10 cellular contexts compared by ENCODE assay signal in the genomic region with DNA sequence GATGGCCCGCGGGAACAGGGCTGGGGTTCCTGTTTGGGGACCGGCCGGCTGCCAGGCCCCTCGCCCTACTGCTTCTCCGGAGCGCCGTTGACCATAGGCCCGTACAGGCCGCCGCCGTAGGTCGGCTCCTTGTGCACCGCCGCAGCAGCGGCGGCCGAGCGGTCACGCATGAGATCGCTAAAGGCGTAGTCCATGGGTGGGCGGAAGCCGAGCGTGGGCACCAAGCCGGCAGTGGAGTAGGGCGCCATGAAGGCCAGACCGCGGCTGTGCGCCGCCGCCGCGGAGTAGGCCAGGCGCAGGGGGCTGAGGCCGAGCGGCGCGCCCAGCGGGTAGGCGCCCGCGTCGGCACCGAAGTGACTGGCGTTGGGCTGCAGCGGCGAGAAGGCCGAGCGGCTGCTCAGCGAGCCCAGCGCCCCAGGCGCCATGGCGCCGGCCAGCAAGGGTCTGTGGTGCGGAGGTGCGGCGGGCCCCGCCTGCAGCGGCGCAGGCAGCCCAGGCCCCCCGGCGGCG. TPM values are rescaled to one million over a fixed set of nuclear protein-coding genes. Genes with fewer than 3 reads are reported as not detected.
DNase-seq lines count a peak whose midpoint lies in the region; ATAC-seq and TF ChIP-seq lines count a peak whose summit lies in the region.
"Had no signal": no experiment of that assay in that cellular context is flagged by ENCODE, and none has a peak within 500 bp of the region (broad histone marks: within the 10 kb centered on the region; RNA-seq: fewer than 3 reads in every experiment).

No MANE protein-coding gene starts in this region.

- no peaks in the 10 kb centered on the region for H3K9me3 ChIP-seq in fibroblast of lung (ENCODE audit: control insufficient read depth, insufficient read depth, low read depth, low read length)

- TF ChIP-seq CTCF in fibroblast of lung (conservative IDR thresholded peaks at IDR 0.05 in 1 of 2, IDR thresholded peaks at IDR 0.05 in 1 of 2; ENCODE audit: low read depth in 1 of 2, low read length in 2 of 2) (no peak), nephron (IDR thresholded peaks at IDR 0.05; ENCODE audit: unreplicated experiment in 3 of 3) (no peak)

- no peaks in the 10 kb centered on the region for H3K36me3 ChIP-seq in fibroblast of lung (ENCODE audit: control insufficient read depth, insufficient read depth, low read length)
- H3K36me3 ChIP-seq in urinary bladder (ENCODE audit: insufficient read depth), result no peaks in the 10 kb centered on the region

- H2AFZ ChIP-seq in fibroblast of lung (ENCODE audit: low read length), result no peak overlapping the region

- peaks cover 96% of the 10 kb centered on the region for H3K27me3 Mint-ChIP-seq in nephron (ENCODE audit: low read depth)

- H3K9ac ChIP-seq in fibroblast of lung (ENCODE audit: insufficient read depth, low read length), result no peak overlapping the region
- H3K9ac ChIP-seq: BLaER1 treated with 17β-estradiol and CSF1 and Interleukin-3, amounts not matched to agents 10 nM and 100 nM had no signal

- no peak overlapping the region for H3K27ac Mint-ChIP-seq in nephron

- H3K27ac ChIP-seq in fibroblast of lung (ENCODE audit: insufficient read depth, low read length), result no peak overlapping the region
- H3K27ac ChIP-seq in urinary bladder (ENCODE audit: low read depth), result no peak overlapping the region
- H3K27ac ChIP-seq: BLaER1 treated with 17β-estradiol and CSF1 and Interleukin-3, amounts not matched to agents 10 nM and 100 nM had no signal

- peak overlapping the region; percentile 44 for H3K4me2 ChIP-seq in fibroblast of lung (ENCODE audit: extremely low read depth, insufficient read depth, low read length)
- H3K4me2 ChIP-seq: BLaER1 treated with 17β-estradiol and CSF1 and Interleukin-3, amounts not matched to agents 10 nM and 100 nM had no signal

- H3K4me3 ChIP-seq in fibroblast of lung (replicated peaks in 1 of 4; ENCODE audit: control extremely low read depth in 1 of 4, insufficient read depth in 1 of 4, low read depth in 3 of 4, low read length in 4 of 4) (peak overlapping the region in 2 of 4 experiments; percentile 4 to 20), urinary bladder (ENCODE audit: low read depth, low read length) (peak overlapping the region; percentile 30)

- peaks cover 99% of the 10 kb centered on the region for H3K27me3 ChIP-seq in fibroblast of lung (ENCODE audit: control insufficient read depth, insufficient read depth, low read length)

- DNase-seq in Right ventricle myocardium superior (no peak), cardiac septum (ENCODE audit: low spot score) (no peak), fibroblast of lung (ENCODE audit: low read depth in 2 of 2) (no peak), pons (ENCODE audit: low spot score) (no peak), NCI-H748 treated with DMSO at 0.1 percent for 48 hours (lab: John Stamatoyannopoulos, UW) (no peak), nucleus accumbens (lab: John Stamatoyannopoulos, UW) (no peak)
- DNase-seq: activated T-cell treated with anti-CD3 and anti-CD28 coated beads, Interleukin-2, amount 50 U/mL, for 4 hours had no signal

- no peaks in the 10 kb centered on the region for H3K36me3 Mint-ChIP-seq in nephron (ENCODE audit: low read depth)

- WGBS in urinary bladder, result under 1% methylated on average over 64 of the region's 64 CpGs

- no peaks in the 10 kb centered on the region for H3K79me2 ChIP-seq in fibroblast of lung (ENCODE audit: control insufficient read depth, insufficient read depth, low read length)

- intact Hi-C loops in Right ventricle myocardium superior (cut with DNase I), result no loop called here
- intact Hi-C loops in cardiac septum (cut with DNase I), result no loop called here

- H4K20me1 ChIP-seq in fibroblast of lung (ENCODE audit: control insufficient read depth, extremely low read depth, insufficient read depth, low read length), result no peaks in the 10 kb centered on the region
- H4K20me1 ChIP-seq: BLaER1 treated with 17β-estradiol and CSF1 and Interleukin-3, amounts not matched to agents 10 nM and 100 nM had no signal

- peaks cover 9% of the 10 kb centered on the region for H3K9me3 Mint-ChIP-seq in nephron
- H3K9me3 Mint-ChIP-seq: activated T-cell treated with anti-CD3 and anti-CD28 coated beads, Interleukin-2, amount 50 U/mL, for 4 hours had no signal

- H3K4me1 ChIP-seq in fibroblast of lung (ENCODE audit: control insufficient read depth, extremely low read depth, insufficient read depth, low read length) (no peaks in the 10 kb centered on the region), urinary bladder (ENCODE audit: insufficient read depth) (peaks cover 2% of the 10 kb centered on the region)
- H3K4me1 ChIP-seq: BLaER1 treated with 17β-estradiol and CSF1 and Interleukin-3, amounts not matched to agents 10 nM and 100 nM had no signal

- peaks cover 43% of the 10 kb centered on the region for H3K4me1 Mint-ChIP-seq in nephron

- ATAC-seq in Right ventricle myocardium superior (ENCODE audit: poor library complexity), result peak; percentile 25

- peak overlapping the region; percentile 64 to 72 (median 69) for H3K4me3 Mint-ChIP-seq in nephron
- H3K4me3 Mint-ChIP-seq: activated T-cell treated with anti-CD3 and anti-CD28 coated beads, Interleukin-2, amount 50 U/mL, for 4 hours had no signal

RNA-seq across cellular contexts. Expression of a gene that starts 4.6 kb away (rescaled TPM):
- not detected for total RNA-seq in Right ventricle myocardium superior
- 0.08 TPM for total RNA-seq in cardiac septum
- total RNA-seq in fibroblast of lung, result under 0.01 TPM in 1 of 2 replicates, not detected in the other
- 0.05 and 0.09 TPM in 2 replicates for polyA plus RNA-seq in fibroblast of lung
- polyA plus RNA-seq in fibroblast of lung (2012), result 0.10 and 0.31 TPM in 2 replicates
- 0.07 and 0.24 TPM in 2 replicates for polyA minus RNA-seq in fibroblast of lung (ENCODE audit: low replicate concordance)
- total RNA-seq in urinary bladder, result not detected
- not detected for polyA plus RNA-seq in urinary bladder
- total RNA-seq: activated T-cell treated with anti-CD3 and anti-CD28 coated beads, Interleukin-2, amount 50 U/mL, for 4 hours had no signal
